Comparison of ENCODE assay signal across 1 cellular context in genomic region chr13:114258589-114258988, GRCh38.
TF ChIP-seq lines count a peak whose summit lies in the region.

No MANE protein-coding gene starts in this region.

TF ChIP-seq in K562, 482 proteins besides CTCF, POLR2A, EP300 and RAD21:
- TF ChIP-seq ZNF316 (IDR thresholded peaks at IDR 0.05), result 0 out of 2 replicates have a peak, but pooled peaks have one; percentile 13
- no peak for TF ChIP-seq ZNF263 (CRISPR knock-in tag; IDR thresholded peaks at IDR 0.05; ENCODE audit: borderline replicate concordance)
- TF ChIP-seq BDP1 (IDR thresholded peaks at IDR 0.05; ENCODE audit: insufficient read depth, insufficient read length), result no peak
